In the genomic region with DNA sequence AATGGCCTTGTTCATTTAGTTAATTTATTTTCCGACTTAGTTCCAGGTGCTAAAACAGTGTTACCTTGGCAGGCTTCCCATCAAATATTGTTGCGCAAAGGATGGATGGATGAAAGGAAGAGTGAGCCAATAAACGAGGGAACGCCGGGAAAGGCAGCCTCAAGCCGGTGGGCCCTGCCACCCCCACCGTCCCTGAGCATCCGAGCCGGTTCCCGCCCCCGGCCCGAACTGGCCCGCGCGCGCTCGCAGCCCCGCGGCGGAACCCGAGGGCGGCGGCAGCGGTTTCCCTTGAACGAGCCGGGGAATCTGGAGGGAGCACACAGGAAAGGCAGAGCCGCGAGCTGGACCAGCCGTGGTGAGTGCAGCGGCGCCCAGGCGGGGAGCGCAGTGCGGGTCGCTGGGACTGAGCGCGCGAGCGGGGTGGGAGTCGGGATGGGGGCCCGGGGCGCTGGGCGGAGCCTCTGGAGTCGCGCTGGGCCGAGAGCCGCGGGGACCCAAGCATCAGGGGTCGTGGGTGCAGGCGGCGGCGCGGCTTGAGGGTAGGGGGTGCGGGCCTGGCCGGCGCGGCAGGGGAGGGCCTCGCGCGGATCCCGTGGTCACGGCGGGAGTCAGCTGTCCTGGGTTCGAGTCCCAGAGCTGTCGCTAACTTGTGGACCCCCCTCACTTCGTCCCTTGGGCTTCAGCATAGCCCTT, we compare ENCODE assay signal across 8 cellular contexts. TPM values are rescaled to one million over a fixed set of nuclear protein-coding genes. Genes with fewer than 3 reads are reported as not detected.
A peak's percentile ranks its signal among the peaks of the same experiment; 100 is the strongest.
DNase-seq lines count a peak whose midpoint lies in the region; ATAC-seq and TF ChIP-seq lines count a peak whose summit lies in the region.

A gene with protein sequence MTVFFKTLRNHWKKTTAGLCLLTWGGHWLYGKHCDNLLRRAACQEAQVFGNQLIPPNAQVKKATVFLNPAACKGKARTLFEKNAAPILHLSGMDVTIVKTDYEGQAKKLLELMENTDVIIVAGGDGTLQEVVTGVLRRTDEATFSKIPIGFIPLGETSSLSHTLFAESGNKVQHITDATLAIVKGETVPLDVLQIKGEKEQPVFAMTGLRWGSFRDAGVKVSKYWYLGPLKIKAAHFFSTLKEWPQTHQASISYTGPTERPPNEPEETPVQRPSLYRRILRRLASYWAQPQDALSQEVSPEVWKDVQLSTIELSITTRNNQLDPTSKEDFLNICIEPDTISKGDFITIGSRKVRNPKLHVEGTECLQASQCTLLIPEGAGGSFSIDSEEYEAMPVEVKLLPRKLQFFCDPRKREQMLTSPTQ (plus strand): TSS at position 331 of the 693 bp plus-strand sequence. CDS start 4,057 bp downstream, outside the sequence.

- H3K27ac ChIP-seq in HUES64 (ENCODE audit: low read depth, low read length) (peak within 1 kb of the TSS; percentile 23; the same call in 1 of the 2 replicates), PC-9 (no peak within 1 kb of the TSS), muscle layer of duodenum (ENCODE audit: low read length) (peak within 1 kb of the TSS; percentile 41)

- ATAC-seq in GM21515 (IDR thresholded peaks at IDR 0.05; ENCODE audit: unreplicated experiment) (peak; percentile 95), esophagus mucosa (peak; percentile 96)

- H3K4me3 Mint-ChIP-seq in activated T-cell treated with anti-CD3 and anti-CD28 coated beads, Interleukin-2, amount 50 U/mL, for 24 hours = peak within 1 kb of the TSS; percentile 88

- H3K9me3 ChIP-seq in HUES64 (ENCODE audit: insufficient read depth, low read depth, low read length) (no peaks in the 10 kb centered on the region), PC-9 (ENCODE audit: insufficient read depth, low read depth) (no peaks in the 10 kb centered on the region), muscle layer of duodenum (ENCODE audit: control insufficient read depth in 1 of 2, low read length in 2 of 2) (no peaks in the 10 kb centered on the region)

- peak within 1 kb of the TSS; percentile 86 for H3K4me3 ChIP-seq in HUES64 (ENCODE audit: low read length)
- peak within 1 kb of the TSS; percentile 84 for H3K4me3 ChIP-seq in PC-9
- H3K4me3 ChIP-seq in muscle layer of duodenum (ENCODE audit: low read depth in 1 of 2, low read length in 2 of 2) = peak within 1 kb of the TSS; percentile 72 to 93

- 1% methylated on average over 66 of the region's 66 CpGs for WGBS in HUES64

- no peaks in the 10 kb centered on the region for H3K27me3 Mint-ChIP-seq in activated T-cell treated with anti-CD3 and anti-CD28 coated beads, Interleukin-2, amount 50 U/mL, for 24 hours

- no peaks in the 10 kb centered on the region for H3F3A ChIP-seq in PC-9 (ENCODE audit: insufficient read depth, low read depth)

- peaks cover 18% of the 10 kb centered on the region for H3K79me2 ChIP-seq in PC-9 (ENCODE audit: low read depth)

- H4K20me1 ChIP-seq in PC-9 (ENCODE audit: insufficient read depth) = no peaks in the 10 kb centered on the region

- H3K9me2 ChIP-seq in PC-9 (ENCODE audit: insufficient read depth) = no peaks in the 10 kb centered on the region

- POLR2A ChIA-PET in PC-9 (lab: Charles Lee; ENCODE audit: unreplicated experiment) = interaction anchor here (0.6 to 0.7 kb wide), 2 partner anchors 34 to 1055 kb away, joined by 3 read pairs; no protein-coding TSS in a partner anchor

- peak within 1 kb of the TSS; percentile 94 for H3K4me2 ChIP-seq in PC-9

- H3K36me3 ChIP-seq in HUES64 (ENCODE audit: insufficient read depth, low read length) (peaks cover 10% of the 10 kb centered on the region), PC-9 (ENCODE audit: low read depth) (no peaks in the 10 kb centered on the region), muscle layer of duodenum (ENCODE audit: control insufficient read depth in 1 of 2, insufficient read depth in 2 of 2, low read length in 2 of 2) (peaks cover 0 to 6% of the 10 kb centered on the region in 2 donors)

- intact Hi-C loops in PC-9 (cut with micrococcal nuclease; ENCODE audit: unreplicated experiment) = loop anchor here (1.0 kb wide), 1 partner anchor 187 kb away; a partner anchor contains a TSS

- peaks cover 46% of the 10 kb centered on the region for H3K36me3 Mint-ChIP-seq in activated T-cell treated with anti-CD3 and anti-CD28 coated beads, Interleukin-2, amount 50 U/mL, for 24 hours (ENCODE audit: low read depth)

- H3K9me3 Mint-ChIP-seq in activated T-cell treated with anti-CD3 and anti-CD28 coated beads, Interleukin-2, amount 50 U/mL, for 24 hours = no peaks in the 10 kb centered on the region

- H3K4me1 ChIP-seq in HUES64 (ENCODE audit: insufficient read depth, low read length) = peaks cover 11% of the 10 kb centered on the region
- peaks cover 10% of the 10 kb centered on the region for H3K4me1 ChIP-seq in PC-9 (replicated peaks; ENCODE audit: insufficient read depth)
- peaks cover 6 to 18% of the 10 kb centered on the region in 2 donors for H3K4me1 ChIP-seq in muscle layer of duodenum (ENCODE audit: control insufficient read depth in 1 of 2, insufficient read depth in 2 of 2, low read length in 2 of 2)

- peak within 1 kb of the TSS; percentile 71 for H3K9ac ChIP-seq in HUES64 (ENCODE audit: low read depth, low read length)

- BruUV-seq in PC-9 (replicated peaks; lab: Mats Ljungman, UMichigan) = no TSS peak

- peak within 1 kb of the TSS; percentile 93 for H2AFZ ChIP-seq in PC-9

- H3K27me3 ChIP-seq in HUES64 (ENCODE audit: insufficient read depth, low read length) (no peaks in the 10 kb centered on the region), PC-9 (ENCODE audit: insufficient read depth, low read depth) (no peaks in the 10 kb centered on the region), muscle layer of duodenum (ENCODE audit: low read depth, low read length) (no peaks in the 10 kb centered on the region)

- H3K4me1 Mint-ChIP-seq in activated T-cell treated with anti-CD3 and anti-CD28 coated beads, Interleukin-2, amount 50 U/mL, for 24 hours (ENCODE audit: low read depth) = peaks cover 51% of the 10 kb centered on the region

- TF ChIP-seq CTCF in PC-9 (conservative IDR thresholded peaks at IDR 0.05) = no peak

- CTCF ChIA-PET in PC-9 (lab: Charles Lee) = no interaction called here

- peak; percentile 36 for DNase-seq in DMS114 treated with DMSO at 0.1 percent for 48 hours (lab: John Stamatoyannopoulos, UW; ENCODE audit: unreplicated experiment)
- peak; percentile 48 to 81 for DNase-seq in PC-9
- DNase-seq in activated T-cell treated with anti-CD3 and anti-CD28 coated beads, Interleukin-2, amount 50 U/mL, for 24 hours = peak; percentile 91
- peak; percentile 55 to 62 for DNase-seq in stimulated activated CD8-positive, alpha-beta memory T cell treated with anti-CD3 and anti-CD28 coated beads, Interleukin-7, amount 100 ng/mL, for 4 hours (ENCODE audit: low read depth in 2 of 2)

- H3K27ac Mint-ChIP-seq in activated T-cell treated with anti-CD3 and anti-CD28 coated beads, Interleukin-2, amount 50 U/mL, for 24 hours = peak within 1 kb of the TSS; percentile 85

RNA-seq across cellular contexts. Expression of the gene that starts here (rescaled TPM):
- polyA plus RNA-seq in HUES64 (2013, experiment 1 of 2) = 20.3 TPM
- 26.6 TPM for polyA plus RNA-seq in HUES64 (2013, experiment 2 of 2)
- 35.6 and 44.1 TPM in 2 replicates for total RNA-seq in PC-9 (2021)
- total RNA-seq in esophagus mucosa = 18.6 TPM

Comparison
In these comparisons a context has a peak if more than half of its experiments do, and no peak if none do; other contexts are left out.
1. DNase-seq: peak in every context shown above with its lines; median percentile 91 in activated T-cell treated with anti-CD3 and anti-CD28 coated beads, Interleukin-2, amount 50 U/mL, for 24 hours; 64 in PC-9; 58 in stimulated activated CD8-positive, alpha-beta memory T cell treated with anti-CD3 and anti-CD28 coated beads, Interleukin-7, amount 100 ng/mL, for 4 hours; 36 in DMS114 treated with DMSO at 0.1 percent for 48 hours.